ENCODE assay signal across 8 cellular contexts in the genomic region with DNA sequence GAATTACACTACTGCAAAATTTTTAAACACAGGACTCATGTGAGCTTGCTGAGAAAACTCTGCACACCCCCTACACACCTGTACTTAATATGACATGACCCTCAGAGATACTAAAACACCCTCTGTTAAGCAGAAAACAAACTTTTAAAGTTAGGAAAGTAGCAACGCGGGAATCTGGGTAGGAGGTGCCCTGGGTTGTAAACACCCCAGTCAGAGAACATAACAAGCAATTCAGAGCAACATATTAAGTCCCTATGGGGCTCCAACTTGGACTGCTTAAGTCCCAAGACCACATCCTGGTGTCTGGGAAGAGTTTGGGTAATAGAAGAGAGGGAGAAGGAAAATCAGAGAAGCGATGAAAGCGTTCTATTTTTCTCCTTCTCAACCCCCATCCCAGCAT. TPM values are rescaled to one million over a fixed set of nuclear protein-coding genes. Genes with fewer than 3 reads are reported as not detected.
DNase-seq lines count a peak whose midpoint lies in the region; ATAC-seq and TF ChIP-seq lines count a peak whose summit lies in the region.

No MANE protein-coding gene starts in this region.

- H3K79me2 ChIP-seq in OCI-LY1 (ENCODE audit: insufficient read depth, low read length), result peaks cover 38% of the 10 kb centered on the region

- H3K9ac ChIP-seq in OCI-LY1 (ENCODE audit: low read length), result peak overlapping the region; percentile 91

- H4K20me1 ChIP-seq in OCI-LY1 (ENCODE audit: insufficient read depth, low read length), result no peaks in the 10 kb centered on the region

- H3F3A ChIP-seq in OCI-LY1 (ENCODE audit: insufficient read depth, low read length), result peaks cover 6% of the 10 kb centered on the region; the same call in 1 of the 2 replicates

- H3K9me2 ChIP-seq in OCI-LY1 (ENCODE audit: low read depth, low read length), result no peaks in the 10 kb centered on the region

- H3K27ac ChIP-seq in CD4-positive, alpha-beta T cell (ENCODE audit: low read depth, low read length), result no peak overlapping the region
- H3K27ac ChIP-seq in OCI-LY1 (ENCODE audit: low read depth, low read length, poor library complexity, severe bottlenecking), result peak overlapping the region; percentile 75

- peaks cover 19% of the 10 kb centered on the region for H3K36me3 Mint-ChIP-seq in CD4-positive, alpha-beta T cell (ENCODE audit: low read depth)
- H3K36me3 Mint-ChIP-seq in effector memory CD8-positive, alpha-beta T cell (ENCODE audit: insufficient read depth), result peaks cover 17% of the 10 kb centered on the region

- peak overlapping the region; percentile 93 for H3K4me3 ChIP-seq in OCI-LY1 (ENCODE audit: low read depth, low read length, poor library complexity, severe bottlenecking)
- H3K4me3 ChIP-seq in neuron (ENCODE audit: low read length), result peak overlapping the region; percentile 76

- ATAC-seq in CD4-positive, alpha-beta T cell (ENCODE audit: poor library complexity), result no peak
- no peak for ATAC-seq in effector memory CD8-positive, alpha-beta T cell (replicated peaks)
- no peak for ATAC-seq in HG02885 (IDR thresholded peaks at IDR 0.05; ENCODE audit: poor library complexity, unreplicated experiment)

- H3K4me2 ChIP-seq in OCI-LY1 (ENCODE audit: low read length), result peak overlapping the region; percentile 92

- H3K27me3 ChIP-seq in CD4-positive, alpha-beta T cell (ENCODE audit: control insufficient read depth, insufficient read depth, low read length), result no peaks in the 10 kb centered on the region
- H3K27me3 ChIP-seq in OCI-LY1 (ENCODE audit: insufficient read depth, low read length) (no peaks in the 10 kb centered on the region), neuron (ENCODE audit: insufficient read depth, low read length) (no peaks in the 10 kb centered on the region)

- CTCF ChIA-PET in CD4-positive, alpha-beta T cell (lab: Charles Lee), result interaction anchor here (0.9 to 7.6 kb wide), 4 partner anchors 14 to 121 kb away, joined by 3 to 31 read pairs (median 7); partner anchors contain the start of gene ATP5MC2

- peak overlapping the region; percentile 91 for H3K27ac Mint-ChIP-seq in CD4-positive, alpha-beta T cell
- H3K27ac Mint-ChIP-seq in effector memory CD8-positive, alpha-beta T cell, result peak overlapping the region; percentile 97

- H3K4me3 Mint-ChIP-seq in CD4-positive, alpha-beta T cell, result peak overlapping the region; percentile 99
- H3K4me3 Mint-ChIP-seq in effector memory CD8-positive, alpha-beta T cell, result peak overlapping the region; percentile 96 to 98

- intact Hi-C loops in CD4-positive, alpha-beta T cell (cut with DNase I, micrococcal nuclease), result loop anchor here in 1 of 2 experiments (5.0 kb wide), 4 partner anchors 83 to 573 kb away; partner anchors contain the start of genes CALCOCO1 and TNS2

- no peaks in the 10 kb centered on the region for H3K9me3 ChIP-seq in CD4-positive, alpha-beta T cell (ENCODE audit: control insufficient read depth, low read length)
- H3K9me3 ChIP-seq in OCI-LY1 (ENCODE audit: low read length) (no peaks in the 10 kb centered on the region), neuron (ENCODE audit: low read length) (no peaks in the 10 kb centered on the region)

- peaks cover 42% of the 10 kb centered on the region for H3K4me1 ChIP-seq in OCI-LY1 (ENCODE audit: insufficient read depth, low read length, severe bottlenecking)
- peaks cover 22% of the 10 kb centered on the region for H3K4me1 ChIP-seq in neuron (ENCODE audit: insufficient read depth, low read length)

- H2AFZ ChIP-seq in OCI-LY1 (ENCODE audit: low read length), result no peak overlapping the region
- no peak overlapping the region for H2AFZ ChIP-seq in neuron (ENCODE audit: low read depth, low read length)

- POLR2A ChIA-PET in CD4-positive, alpha-beta T cell (lab: Charles Lee), result interaction anchor here (1.1 to 3.5 kb wide), 3 partner anchors 12 to 51 kb away, joined by 5 to 28 read pairs (median 12); partner anchors contain the start of gene ATP5MC2

- H3K36me3 ChIP-seq in OCI-LY1 (ENCODE audit: insufficient read depth, low read length) (no peaks in the 10 kb centered on the region), neuron (ENCODE audit: insufficient read depth, low read length) (no peaks in the 10 kb centered on the region)

- TF ChIP-seq CTCF in CD4-positive, alpha-beta T cell (IDR thresholded peaks at IDR 0.05), result no peak
- no peak for TF ChIP-seq CTCF in OCI-LY1 (IDR thresholded peaks at IDR 0.05; ENCODE audit: low read length)

- H3K4me1 Mint-ChIP-seq in CD4-positive, alpha-beta T cell (ENCODE audit: low read depth), result peaks cover 59% of the 10 kb centered on the region
- peaks cover 15 to 43% of the 10 kb centered on the region in 2 donors for H3K4me1 Mint-ChIP-seq in effector memory CD8-positive, alpha-beta T cell (ENCODE audit: low read depth in 2 of 2)

- no peaks in the 10 kb centered on the region for H3K9me3 Mint-ChIP-seq in CD4-positive, alpha-beta T cell
- H3K9me3 Mint-ChIP-seq in effector memory CD8-positive, alpha-beta T cell, result no peaks in the 10 kb centered on the region

- H3K27me3 Mint-ChIP-seq in CD4-positive, alpha-beta T cell, result no peaks in the 10 kb centered on the region
- H3K27me3 Mint-ChIP-seq in effector memory CD8-positive, alpha-beta T cell, result no peaks in the 10 kb centered on the region

- no peak for DNase-seq in CD4-positive, alpha-beta T cell
- no peak for DNase-seq in effector memory CD8-positive, alpha-beta T cell
- DNase-seq in NCI-H2029 (lab: John Stamatoyannopoulos, UW) (no peak), SKM-1 (lab: John Stamatoyannopoulos, UW; ENCODE audit: unreplicated experiment) (no peak)
- no peak for DNase-seq in stimulated activated CD4-positive, alpha-beta T cell treated with anti-CD3 and anti-CD28 coated beads, Interleukin-4, amount 100 ng/mL, for 4 hours

RNA-seq across cellular contexts. Expression of gene ATF7, which starts 1.2 kb away (rescaled TPM):
- total RNA-seq in CD4-positive, alpha-beta T cell, result 10 to 100 TPM; 13.3 to 14.3 TPM

RNA-seq across cellular contexts. Expression of gene ATP5MC2, which starts 50.9 kb away (rescaled TPM):
- total RNA-seq in CD4-positive, alpha-beta T cell, result 100 to 1,000 TPM; 235 to 245 TPM
